ENCODE assay signal across 30 cellular contexts in the genomic region with DNA sequence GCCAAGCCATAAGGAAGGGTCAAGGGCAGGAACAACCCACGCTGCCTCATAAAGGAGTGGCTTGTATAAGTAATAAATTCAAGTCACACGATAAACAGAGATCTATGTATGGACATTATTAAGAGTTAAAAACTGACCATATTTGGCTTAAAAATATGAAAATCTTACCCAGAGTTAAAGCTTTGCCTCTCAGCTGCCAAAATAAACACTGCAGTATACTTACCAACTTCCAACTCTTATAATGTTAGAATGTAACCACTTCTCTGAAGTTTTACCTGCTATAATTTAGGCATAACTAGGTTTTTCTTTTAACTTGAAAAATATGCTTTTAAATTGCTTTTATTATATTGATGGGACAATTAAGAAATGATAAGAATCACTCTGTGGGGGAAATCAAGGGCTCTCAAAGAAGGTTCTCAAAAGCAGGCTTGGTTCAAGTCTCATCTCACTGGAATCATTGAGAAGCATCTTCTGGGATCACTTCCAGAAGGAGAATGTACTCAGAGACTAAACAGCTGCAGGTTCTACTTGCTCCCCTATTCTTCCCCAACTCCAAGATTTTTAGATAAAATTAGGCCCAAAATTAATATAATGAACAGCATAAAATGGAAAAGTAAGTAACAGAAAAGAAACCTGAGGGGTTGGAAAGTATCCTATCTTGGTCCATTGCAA. TPM values are rescaled to one million over a fixed set of nuclear protein-coding genes. Genes with fewer than 3 reads are reported as not detected.
"Had no signal": no experiment of that assay in that cellular context is flagged by ENCODE, and none has a peak within 500 bp of the region (broad histone marks: within the 10 kb centered on the region; RNA-seq: fewer than 3 reads in every experiment).

No MANE protein-coding gene starts in this region.

- FAIRE-seq: RCC 7860, TTC549 had no signal

- H3K4me3 ChIP-seq: colonic mucosa had no signal

- H3K36me3 ChIP-seq: brain microvascular endothelial cell, colonic mucosa had no signal

- H3K9me3 ChIP-seq: colonic mucosa had no signal

- H3K27ac ChIP-seq: brain microvascular endothelial cell, colonic mucosa, RWPE1 had no signal

- H3K4me1 ChIP-seq: colonic mucosa had no signal

- H3K27me3 ChIP-seq: brain microvascular endothelial cell, colonic mucosa had no signal

- ATAC-seq: activated CD4-positive, alpha-beta T cell treated with anti-CD3 and anti-CD28 coated beads for 36 hours; activated CD4-positive, CD25-positive, alpha-beta regulatory T cell treated with anti-CD3 and anti-CD28 coated beads, Interleukin-2, amount 50 U/mL, for 24 hours; activated CD8-positive, alpha-beta T cell treated with anti-CD3 and anti-CD28 coated beads, Interleukin-2, amount 10 ng/mL, durations not matched to agents 7 days and 5 days; activated naive CD8-positive, alpha-beta T cell treated with anti-CD3 and anti-CD28 coated beads, Interleukin-2, amount 50 U/mL, for 24 hours; PC-3; Right ventricle myocardium inferior had no signal

- DNase-seq: activated CD4-positive, alpha-beta T cell treated with anti-CD3 and anti-CD28 coated beads for 36 hours; activated CD4-positive, alpha-beta T cell treated with anti-CD3 and anti-CD28 coated beads, Interleukin-2, amount 10 ng/mL, durations not matched to agents 7 days and 5 days; activated CD4-positive, alpha-beta T cell treated with anti-CD3 and anti-CD28 coated beads, Interleukin-2, amount 50 U/mL, for 48 hours; activated CD8-positive, alpha-beta memory T cell treated with anti-CD3 and anti-CD28 coated beads, Interleukin-2, amount 50 U/mL, for 4 hours; activated CD8-positive, alpha-beta T cell treated with anti-CD3 and anti-CD28 coated beads, Interleukin-2, amount 10 ng/mL, durations not matched to agents 7 days and 5 days; activated effector memory CD4-positive, alpha-beta T cell treated with Interleukin-2 at 50 U/mL for 16 hours; activated naive CD4-positive, alpha-beta T cell treated with anti-CD3 and anti-CD28 coated beads, Interleukin-2, amount 10 ng/mL, durations not matched to agents 7 days and 5 days; activated naive CD8-positive, alpha-beta T cell treated with anti-CD3 and anti-CD28 coated beads, Interleukin-2, amount 50 U/mL, for 24 hours; activated T-cell treated with anti-CD3 and anti-CD28 coated beads, Interleukin-2, amount 50 U/mL, for 48 hours; anterior cingulate cortex; brain microvascular endothelial cell; central memory CD4-positive, alpha-beta T cell; colonic mucosa; NCI-H1105; NCI-H1436; NCI-H1694; NCI-H1930; NCI-H2081 treated with DMSO at 0.1 percent for 48 hours; NCI-H345; NCI-H524 treated with DMSO at 0.1 percent for 48 hours; NK-92 treated with Interleukin-12 subunit alpha and Interleukin-12 subunit beta, amount 100 ng/mL, for 24 hours; PC-3; SIG-M5 had no signal

RNA-seq across cellular contexts. Expression of gene CAV2, which starts 16.1 kb away (rescaled TPM):
- total RNA-seq: activated CD4-positive, alpha-beta T cell treated with anti-CD3 and anti-CD28 coated beads for 36 hours; activated CD4-positive, alpha-beta T cell treated with anti-CD3 and anti-CD28 coated beads, Interleukin-2, amount 10 ng/mL, durations not matched to agents 7 days and 5 days; activated CD8-positive, alpha-beta T cell treated with anti-CD3 and anti-CD28 coated beads, Interleukin-2, amount 10 ng/mL, durations not matched to agents 7 days and 5 days; T-helper 1 cell treated with Interleukin-12 subunit alpha and Interleukin-12 subunit beta and Interleukin-4 antibody, amounts not matched to agents 30 ng/mL and 1 ng/mL, for 36 hours; T-helper 2 cell treated with Interferon-gamma antibody and Interleukin-4, amounts not matched to agents 100 ng/mL and 5 ng/mL, for 36 hours had no signal

RNA-seq across cellular contexts. Expression of gene CAV1, which starts 41.4 kb away (rescaled TPM):
- total RNA-seq: activated CD4-positive, alpha-beta T cell treated with anti-CD3 and anti-CD28 coated beads, Interleukin-2, amount 10 ng/mL, durations not matched to agents 7 days and 5 days; activated CD8-positive, alpha-beta T cell treated with anti-CD3 and anti-CD28 coated beads, Interleukin-2, amount 10 ng/mL, durations not matched to agents 7 days and 5 days; T-helper 2 cell treated with Interferon-gamma antibody and Interleukin-4, amounts not matched to agents 100 ng/mL and 5 ng/mL, for 36 hours had no signal
